Comparison of ENCODE assay signal across 10 cellular contexts in genomic region chr1:119987112-119987511, GRCh38.
DNase-seq lines count a peak whose midpoint lies in the region; ATAC-seq, FAIRE-seq and TF ChIP-seq lines count a peak whose summit lies in the region.
"Had no signal": no experiment of that assay in that cellular context is flagged by ENCODE, and none has a peak within 500 bp of the region (broad histone marks: within the 10 kb centered on the region; RNA-seq: fewer than 3 reads in every experiment).

No MANE protein-coding gene starts in this region.

- H3K4me1 Mint-ChIP-seq in memory B cell: peaks cover 19% of the 10 kb centered on the region

- peak overlapping the region in 1 of 2 experiments; percentile 54; a peak in 5 of 6 replicates for H3K27ac ChIP-seq in A549
- H3K27ac ChIP-seq: VCaP had no signal

- TF ChIP-seq RAD21 in A549 (conservative IDR thresholded peaks at IDR 0.05 in 1 of 2, IDR thresholded peaks at IDR 0.05 in 1 of 2): no peak

- POLR2A ChIA-PET in A549 (lab: Yijun Ruan, JAX): no interaction called here

- peak overlapping the region; percentile 55 for H3K4me2 ChIP-seq in A549

- WGBS in A549 (ENCODE audit: missing lambda C conversion rate): 53% methylated on average over 2 of the region's 2 CpGs

- ATAC-seq in A549: peak; percentile 74 to 76
- ATAC-seq in memory B cell (ENCODE audit: low read depth): no peak

- FAIRE-seq in A549 (lab: Jason Lieb, UNC): no peak
- no peak for FAIRE-seq in frontal cortex (lab: Jason Lieb, UNC)
- FAIRE-seq: islet of Langerhans had no signal

- in situ Hi-C loops in astrocyte of the spinal cord (cut with HindIII; ENCODE audit: low sequenced_read_pairs): no loop called here

- no peak for TF ChIP-seq CTCF in A549 (IDR thresholded peaks at IDR 0.05)
- no peak for TF ChIP-seq CTCF in astrocyte of the spinal cord (IDR thresholded peaks at IDR 0.05; ENCODE audit: low read depth, low read length)

- H3K9me3 Mint-ChIP-seq in memory B cell: no peaks in the 10 kb centered on the region

- no peak for TF ChIP-seq POLR2A in A549 (IDR thresholded peaks at IDR 0.05; ENCODE audit: low read length)

- H3K4me3 Mint-ChIP-seq in memory B cell: no peak overlapping the region

- H3K9me3 ChIP-seq in A549: no peaks in the 10 kb centered on the region

- H3K4me3 ChIP-seq in A549: no peak overlapping the region
- H3K4me3 ChIP-seq in astrocyte of the spinal cord (ENCODE audit: low read depth, low read length): no peak overlapping the region

- CTCF ChIA-PET in A549 (lab: Yijun Ruan, JAX): interaction anchor here (1.6 kb wide), 1 partner anchor 19 kb away, joined by 4 read pairs; no protein-coding TSS in a partner anchor

- no peak for TF ChIP-seq EP300 in A549 (IDR thresholded peaks at IDR 0.05)

- H3K27ac Mint-ChIP-seq in memory B cell: peak overlapping the region; percentile 58

- H3K27me3 Mint-ChIP-seq in memory B cell: no peaks in the 10 kb centered on the region

- peaks cover 23% of the 10 kb centered on the region for H3K36me3 Mint-ChIP-seq in memory B cell

- H3K4me1 ChIP-seq in A549: peaks cover 25% of the 10 kb centered on the region

- DNase-seq in A549 (ENCODE audit: low read depth in 1 of 2, low spot score in 1 of 2): peak; percentile 3 to 28
- peak; percentile 53 for DNase-seq in HPDE6-E6E7 (ENCODE audit: extremely low spot score)
- peak; percentile 92 for DNase-seq in astrocyte of the spinal cord (ENCODE audit: low read depth, low spot score)
- no peak for DNase-seq in memory B cell (ENCODE audit: low spot score in 2 of 2)
- DNase-seq in NCI-H1694 treated with DMSO at 0.1 percent for 48 hours (lab: John Stamatoyannopoulos, UW): no peak
- no peak for DNase-seq in frontal cortex (ENCODE audit: low spot score in 2 of 2)
- no peak for DNase-seq in GM19238 (ENCODE audit: insufficient read length, low spot score)
- DNase-seq in T-helper 9 cell: no peak

TF ChIP-seq in A549, 52 proteins besides CTCF, POLR2A, EP300 and RAD21:
- TF ChIP-seq, protein P1, sequence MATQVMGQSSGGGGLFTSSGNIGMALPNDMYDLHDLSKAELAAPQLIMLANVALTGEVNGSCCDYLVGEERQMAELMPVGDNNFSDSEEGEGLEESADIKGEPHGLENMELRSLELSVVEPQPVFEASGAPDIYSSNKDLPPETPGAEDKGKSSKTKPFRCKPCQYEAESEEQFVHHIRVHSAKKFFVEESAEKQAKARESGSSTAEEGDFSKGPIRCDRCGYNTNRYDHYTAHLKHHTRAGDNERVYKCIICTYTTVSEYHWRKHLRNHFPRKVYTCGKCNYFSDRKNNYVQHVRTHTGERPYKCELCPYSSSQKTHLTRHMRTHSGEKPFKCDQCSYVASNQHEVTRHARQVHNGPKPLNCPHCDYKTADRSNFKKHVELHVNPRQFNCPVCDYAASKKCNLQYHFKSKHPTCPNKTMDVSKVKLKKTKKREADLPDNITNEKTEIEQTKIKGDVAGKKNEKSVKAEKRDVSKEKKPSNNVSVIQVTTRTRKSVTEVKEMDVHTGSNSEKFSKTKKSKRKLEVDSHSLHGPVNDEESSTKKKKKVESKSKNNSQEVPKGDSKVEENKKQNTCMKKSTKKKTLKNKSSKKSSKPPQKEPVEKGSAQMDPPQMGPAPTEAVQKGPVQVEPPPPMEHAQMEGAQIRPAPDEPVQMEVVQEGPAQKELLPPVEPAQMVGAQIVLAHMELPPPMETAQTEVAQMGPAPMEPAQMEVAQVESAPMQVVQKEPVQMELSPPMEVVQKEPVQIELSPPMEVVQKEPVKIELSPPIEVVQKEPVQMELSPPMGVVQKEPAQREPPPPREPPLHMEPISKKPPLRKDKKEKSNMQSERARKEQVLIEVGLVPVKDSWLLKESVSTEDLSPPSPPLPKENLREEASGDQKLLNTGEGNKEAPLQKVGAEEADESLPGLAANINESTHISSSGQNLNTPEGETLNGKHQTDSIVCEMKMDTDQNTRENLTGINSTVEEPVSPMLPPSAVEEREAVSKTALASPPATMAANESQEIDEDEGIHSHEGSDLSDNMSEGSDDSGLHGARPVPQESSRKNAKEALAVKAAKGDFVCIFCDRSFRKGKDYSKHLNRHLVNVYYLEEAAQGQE (IDR thresholded peaks at IDR 0.05): no peak
- TF ChIP-seq JUNB (IDR thresholded peaks at IDR 0.05) (peak; percentile 37; the same call in 1 of the 2 replicates), RNF2 (IDR thresholded peaks at IDR 0.05; ENCODE audit: borderline replicate concordance, low read depth) (no peak), CEBPB (IDR thresholded peaks at IDR 0.05) (peak in 1 of 2 experiments; percentile 22; a peak in 1 of 4 replicates), FOSL2 (IDR thresholded peaks at IDR 0.05) (0 out of 2 replicates have a peak, but pooled peaks have one; percentile 39), FOSL2 (CRISPR knock-in tag; IDR thresholded peaks at IDR 0.05) (peak; percentile 45)

Comparison
In these comparisons a context has a peak if more than half of its experiments do, and no peak if none do; other contexts are left out.
1. DNase-seq: peak in A549 (2 of 2), HPDE6-E6E7 (single experiment) and astrocyte of the spinal cord (single experiment); none in memory B cell (0 of 2), NCI-H1694 treated with DMSO at 0.1 percent for 48 hours (single experiment), frontal cortex (0 of 2), GM19238 (single experiment) and T-helper 9 cell (single experiment).